ENCODE assay signal across 7 cellular contexts in genomic region chr9:92964607-92964975, GRCh38. TPM values are rescaled to one million over a fixed set of nuclear protein-coding genes. Genes with fewer than 3 reads are reported as not detected.
DNase-seq lines count a peak whose midpoint lies in the region; ATAC-seq and TF ChIP-seq lines count a peak whose summit lies in the region.

No MANE protein-coding gene starts in this region.

- intact Hi-C loops in left ventricle myocardium inferior (cut with micrococcal nuclease) = no loop called here
- intact Hi-C loops in stomach (cut with DNase I; ENCODE audit: low total_unique reads) = no loop called here

- WGBS in stomach, 5 donors = 66 to 76% (median 75%) methylated on average over 6 to 14 of the region's 14 CpGs

- TF ChIP-seq POLR2A in Peyer's patch (IDR thresholded peaks at IDR 0.05) (peak in 1 of 2 donors; percentile 10), stomach (IDR thresholded peaks at IDR 0.05) (no peak)

- DNase-seq in Peyer's patch (no peak), left ventricle myocardium inferior (no peak), stomach (no peak), NCI-H2171 (lab: John Stamatoyannopoulos, UW) (no peak), NOMO-1 treated with DMSO at 0.1 percent for 48 hours (lab: John Stamatoyannopoulos, UW; ENCODE audit: unreplicated experiment) (no peak)

- H3K36me3 ChIP-seq in Peyer's patch (no peaks in the 10 kb centered on the region), left ventricle myocardium inferior (no peaks in the 10 kb centered on the region), stomach (no peaks in the 10 kb centered on the region)

- H3K4me1 ChIP-seq in Peyer's patch (peaks cover 0 to 31% (median 8%) of the 10 kb centered on the region in 4 donors), left ventricle myocardium inferior (peaks cover 11% of the 10 kb centered on the region), stomach (peaks cover 0 to 16% (median 6%) of the 10 kb centered on the region in 4 donors)

- H3K27me3 ChIP-seq in Peyer's patch = no peaks in the 10 kb centered on the region
- H3K27me3 ChIP-seq in left ventricle myocardium inferior (ENCODE audit: low read depth) = peaks cover 29% of the 10 kb centered on the region
- no peaks in the 10 kb centered on the region for H3K27me3 ChIP-seq in stomach

- ATAC-seq in GM21528 (IDR thresholded peaks at IDR 0.05; ENCODE audit: low FRiP score, unreplicated experiment) = peak; percentile 3
- ATAC-seq in HG03469 (IDR thresholded peaks at IDR 0.05; ENCODE audit: unreplicated experiment) = no peak

- TF ChIP-seq EP300 in stomach (IDR thresholded peaks at IDR 0.05) = no peak

- peak overlapping the region; percentile 50 to 71 (median 59) for H3K4me3 ChIP-seq in Peyer's patch
- H3K4me3 ChIP-seq in left ventricle myocardium inferior = peak overlapping the region; percentile 52
- peak overlapping the region; percentile 34 to 45 (median 40) for H3K4me3 ChIP-seq in stomach

- no peaks in the 10 kb centered on the region for H3K9me3 ChIP-seq in Peyer's patch
- H3K9me3 ChIP-seq in left ventricle myocardium inferior (replicated peaks) = peaks cover 9% of the 10 kb centered on the region
- H3K9me3 ChIP-seq in stomach = peaks cover 0 to 8% (median 4%) of the 10 kb centered on the region in 4 donors

- peak overlapping the region; percentile 87 to 94 (median 90) for H3K27ac ChIP-seq in Peyer's patch
- peak overlapping the region; percentile 50 for H3K27ac ChIP-seq in left ventricle myocardium inferior (replicated peaks)
- peak overlapping the region; percentile 58 to 88 (median 75) for H3K27ac ChIP-seq in stomach

- TF ChIP-seq CTCF in Peyer's patch (IDR thresholded peaks at IDR 0.05) = no peak
- no peak for TF ChIP-seq CTCF in left ventricle myocardium inferior (IDR thresholded peaks at IDR 0.05; ENCODE audit: borderline replicate concordance)
- no peak for TF ChIP-seq CTCF in stomach (IDR thresholded peaks at IDR 0.05)

RNA-seq across cellular contexts. Expression of gene FGD3, which starts 17.3 kb away (rescaled TPM):
- total RNA-seq in Peyer's patch (10 to 100 TPM in 1 of 4 donors, 1 to 10 TPM in 3; 4.6 to 48.7 (median 7.8) TPM), left ventricle myocardium inferior (1.8 TPM), stomach (1 to 10 TPM; 2.2 to 8.8 (median 5.4) TPM)
- 1 to 10 TPM; 1.7 to 2.3 (median 2.0) TPM for polyA plus RNA-seq in stomach
